In genomic region chr1:15625224-15625917, GRCh38 we compare ENCODE assay signal across 1 cellular context.
TF ChIP-seq lines count a peak whose summit lies in the region.

No MANE protein-coding gene starts in this region.

TF ChIP-seq in H1, 55 proteins besides CTCF, POLR2A, EP300 and RAD21:
- TF ChIP-seq SIX5 (IDR thresholded peaks at IDR 0.05; ENCODE audit: low read depth, low read length) (no peak), SRF (IDR thresholded peaks at IDR 0.05; ENCODE audit: low read depth, low read length) (no peak), CHD1 (IDR thresholded peaks at IDR 0.05; ENCODE audit: low read depth, low read length) (no peak), SP4 (IDR thresholded peaks at IDR 0.05; ENCODE audit: low read length) (no peak), CBX8 (IDR thresholded peaks at IDR 0.05; ENCODE audit: borderline replicate concordance, low read depth, low read length) (no peak), RBBP5 (IDR thresholded peaks at IDR 0.05; ENCODE audit: borderline replicate concordance, low read depth, low read length) (no peak), YY1 (IDR thresholded peaks at IDR 0.05; ENCODE audit: low read depth, low read length) (no peak), CHD2 (IDR thresholded peaks at IDR 0.05; ENCODE audit: low read length) (no peak), ZNF274 (IDR thresholded peaks at IDR 0.05; ENCODE audit: borderline replicate concordance, extremely low read depth, low read length) (no peak), TAF7 (optimal IDR thresholded peaks at IDR 0.05; ENCODE audit: borderline replicate concordance, low read depth, low read length) (no peak), HDAC2 (IDR thresholded peaks at IDR 0.05; ENCODE audit: borderline replicate concordance in 1 of 2, low read depth in 2 of 2, low read length in 2 of 2) (no peak), JUND (IDR thresholded peaks at IDR 0.05; ENCODE audit: low read length) (no peak), ASH2L (IDR thresholded peaks at IDR 0.05; ENCODE audit: low read length) (no peak), MAFK (IDR thresholded peaks at IDR 0.05; ENCODE audit: low read depth, low read length) (no peak), POU5F1 (IDR thresholded peaks at IDR 0.05; ENCODE audit: low read depth, low read length) (no peak)
